8 cellular contexts compared by ENCODE assay signal in the genomic region with DNA sequence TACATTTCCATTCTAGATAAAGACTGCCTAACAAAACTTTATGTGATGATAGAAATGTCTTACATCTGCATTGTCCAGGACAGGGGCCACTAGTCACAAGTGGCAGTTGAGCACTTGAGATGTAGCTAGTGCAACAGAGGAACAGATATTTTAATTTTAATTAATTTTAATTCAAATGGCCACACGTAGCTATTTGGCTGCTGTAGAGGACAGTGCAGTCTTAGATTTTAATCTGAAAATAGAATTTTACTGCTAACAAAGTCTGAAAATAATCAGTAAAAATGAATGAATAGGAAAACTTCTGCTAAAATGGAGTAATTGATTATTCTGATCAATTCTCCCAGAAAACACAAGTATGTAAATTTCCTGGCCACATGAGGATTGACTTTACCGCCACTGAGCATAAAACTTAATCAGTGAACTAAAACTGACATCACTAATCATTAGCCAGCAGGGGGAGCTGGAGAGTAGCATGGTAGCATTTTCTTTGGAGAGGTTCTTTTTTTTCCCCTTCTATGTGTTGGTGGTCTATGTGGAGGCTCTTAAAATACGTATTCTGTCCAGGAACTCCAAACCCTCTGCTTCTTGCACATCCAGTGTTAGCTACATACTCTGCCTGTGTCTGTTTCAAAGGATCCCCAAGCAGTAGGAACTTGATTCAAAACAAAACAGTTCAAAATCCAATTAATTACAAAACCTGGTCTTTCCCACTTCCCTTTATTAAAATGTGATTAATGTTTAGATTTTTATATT. TPM values are rescaled to one million over a fixed set of nuclear protein-coding genes. Genes with fewer than 3 reads are reported as not detected.
A peak's percentile ranks its signal among the peaks of the same experiment; 100 is the strongest.
DNase-seq lines count a peak whose midpoint lies in the region; ATAC-seq, FAIRE-seq and TF ChIP-seq lines count a peak whose summit lies in the region.

No MANE protein-coding gene starts in this region.

- H3K79me2 ChIP-seq in HepG2 (ENCODE audit: insufficient read depth, low read length): no peaks in the 10 kb centered on the region

- TF ChIP-seq POLR2A in HepG2 (IDR thresholded peaks at IDR 0.05; ENCODE audit: insufficient read depth in 1 of 2, low read depth in 2 of 2, low read length in 2 of 2): no peak

- TF ChIP-seq EP300 in HepG2 (IDR thresholded peaks at IDR 0.05; ENCODE audit: low read depth in 2 of 2, low read length in 2 of 2) (no peak), HepG2 (CRISPR knock-in tag; IDR thresholded peaks at IDR 0.05; ENCODE audit: borderline replicate concordance) (no peak)

- H3K4me1 ChIP-seq in cardiac muscle cell (ENCODE audit: low read depth) (no peaks in the 10 kb centered on the region), HepG2 (ENCODE audit: insufficient read depth, low read length) (no peaks in the 10 kb centered on the region)

- H3K9me3 ChIP-seq in cardiac muscle cell (ENCODE audit: low read depth): no peaks in the 10 kb centered on the region
- no peaks in the 10 kb centered on the region for H3K9me3 ChIP-seq in HepG2 (ENCODE audit: low read length)

- 19% methylated on average over 3 of the region's 3 CpGs for WGBS in HepG2 (ENCODE audit: low lambda C conversion rate)

- no peak overlapping the region for H2AFZ ChIP-seq in HepG2 (ENCODE audit: low read length)

- no peaks in the 10 kb centered on the region for H3K36me3 ChIP-seq in cardiac muscle cell
- H3K36me3 ChIP-seq in HepG2 (replicated peaks in 1 of 2; ENCODE audit: control insufficient read depth in 1 of 2, insufficient read depth in 2 of 2, low read length in 2 of 2): no peaks in the 10 kb centered on the region

- H3K27me3 ChIP-seq in cardiac muscle cell (no peaks in the 10 kb centered on the region), HepG2 (ENCODE audit: control insufficient read depth in 1 of 2, insufficient read depth in 2 of 2, low read length in 2 of 2) (no peaks in the 10 kb centered on the region)

- H4K20me1 ChIP-seq in HepG2 (ENCODE audit: insufficient read depth, low read length): no peaks in the 10 kb centered on the region

- in situ Hi-C loops in HepG2 (cut with HindIII; ENCODE audit: extremely low pct_ligation_motif_present, low pct_unique_long_range_greater_than_20kb): loop anchor here (5.0 to 10.0 kb wide), 2 partner anchors 131 to 299 kb away; no protein-coding TSS in a partner anchor

- TF ChIP-seq RAD21 in HepG2 (CRISPR knock-in tag; IDR thresholded peaks at IDR 0.05): no peak

- POLR2A ChIA-PET in HepG2 (lab: Yijun Ruan, JAX): no interaction called here

- H3K27ac ChIP-seq in cardiac muscle cell (no peak overlapping the region), HepG2 (ENCODE audit: extremely low read length, insufficient read depth, low read length) (no peak overlapping the region)

- no peak for ATAC-seq in Right ventricle myocardium inferior
- ATAC-seq in HG02759 (IDR thresholded peaks at IDR 0.05; ENCODE audit: unreplicated experiment): peak; percentile 77
- peak; percentile 55 for ATAC-seq in HepG2

- no TSS peak for BruUV-seq in HepG2 (replicated peaks; lab: Mats Ljungman, UMichigan)

- peak; percentile 74 to 85 for DNase-seq in cardiac muscle cell (ENCODE audit: low read depth in 1 of 2, low spot score in 1 of 2)
- no peak for DNase-seq in Right ventricle myocardium inferior (ENCODE audit: missing footprints)
- peak; percentile 60 for DNase-seq in NCI-H1417 treated with DMSO at 0.1 percent for 48 hours (lab: John Stamatoyannopoulos, UW)
- DNase-seq in T-helper 2 cell: peak in 4 of 5 experiments; percentile 2 to 44 (median 10)
- peak; percentile 54 for DNase-seq in cerebellar cortex (ENCODE audit: low spot score)
- DNase-seq in HepG2 (ENCODE audit: low spot score): peak; percentile 44
- DNase-seq in stimulated activated CD8-positive, alpha-beta memory T cell treated with anti-CD3 and anti-CD28 coated beads, Interleukin-4, amount 100 ng/mL, for 48 hours: peak; percentile 66

- CTCF ChIA-PET in HepG2 (lab: Yijun Ruan, JAX; ENCODE audit: low intra/inter-chr PET ratio, low total read pairs): interaction anchor here (1.6 to 2.2 kb wide), 3 partner anchors 135 to 302 kb away, joined by 12 to 19 read pairs (median 13); no protein-coding TSS in a partner anchor

- H3K4me3 ChIP-seq in cardiac muscle cell (no peak overlapping the region), HepG2 (replicated peaks in 1 of 3; ENCODE audit: insufficient read depth in 1 of 3, low read depth in 2 of 3, low read length in 3 of 3) (no peak overlapping the region)

- intact Hi-C loops in Right ventricle myocardium inferior (cut with DNase I) (loop anchor here (2.0 to 10.0 kb wide), 2 partner anchors 135 to 299 kb away; no protein-coding TSS in a partner anchor), HepG2 (cut with micrococcal nuclease; ENCODE audit: unreplicated experiment) (loop anchor here (1.0 kb wide), 3 partner anchors 51 to 275 kb away; no protein-coding TSS in a partner anchor)

- no peak for FAIRE-seq in HepG2 (lab: Jason Lieb, UNC)

- no peak overlapping the region for H3K4me2 ChIP-seq in HepG2 (ENCODE audit: low read depth, low read length)

- TF ChIP-seq CTCF in cardiac muscle cell (IDR thresholded peaks at IDR 0.05; ENCODE audit: low read depth, low read length): peak; percentile 86
- peak; percentile 73 for TF ChIP-seq CTCF in HepG2 (CRISPR knock-in tag; IDR thresholded peaks at IDR 0.05)

- H3K9ac ChIP-seq in HepG2 (ENCODE audit: insufficient read depth, low read depth, low read length): no peak overlapping the region

TF ChIP-seq in HepG2, 621 proteins besides CTCF, POLR2A, EP300 and RAD21 (continues in another document):
- TF ChIP-seq ZBTB20 (CRISPR knock-in tag; IDR thresholded peaks at IDR 0.05; ENCODE audit: borderline replicate concordance, low read depth): no peak
- TF ChIP-seq, protein P1, sequence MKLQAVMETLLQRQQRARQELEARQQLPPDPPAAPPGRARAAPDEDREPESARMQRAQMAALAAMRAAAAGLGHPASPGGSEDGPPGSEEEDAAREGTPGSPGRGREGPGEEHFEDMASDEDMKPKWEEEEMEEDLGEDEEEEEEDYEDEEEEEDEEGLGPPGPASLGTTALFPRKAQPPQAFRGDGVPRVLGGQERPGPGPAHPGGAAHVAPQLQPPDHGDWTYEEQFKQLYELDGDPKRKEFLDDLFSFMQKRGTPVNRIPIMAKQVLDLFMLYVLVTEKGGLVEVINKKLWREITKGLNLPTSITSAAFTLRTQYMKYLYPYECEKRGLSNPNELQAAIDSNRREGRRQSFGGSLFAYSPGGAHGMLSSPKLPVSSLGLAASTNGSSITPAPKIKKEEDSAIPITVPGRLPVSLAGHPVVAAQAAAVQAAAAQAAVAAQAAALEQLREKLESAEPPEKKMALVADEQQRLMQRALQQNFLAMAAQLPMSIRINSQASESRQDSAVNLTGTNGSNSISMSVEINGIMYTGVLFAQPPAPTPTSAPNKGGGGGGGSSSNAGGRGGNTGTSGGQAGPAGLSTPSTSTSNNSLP (IDR thresholded peaks at IDR 0.05; ENCODE audit: low read depth, low read length): 0 out of 2 replicates have a peak, but pooled peaks have one; percentile 21
- peak; percentile 70 for TF ChIP-seq SMC3 (IDR thresholded peaks at IDR 0.05; ENCODE audit: low read length)
- peak; percentile 61 for TF ChIP-seq STAG1 (CRISPR knock-in tag; IDR thresholded peaks at IDR 0.05)
- no peak for TF ChIP-seq ZNF556 (CRISPR knock-in tag; IDR thresholded peaks at IDR 0.05; ENCODE audit: borderline replicate concordance)
- TF ChIP-seq KDM3A (CRISPR knock-in tag; IDR thresholded peaks at IDR 0.05; ENCODE audit: low read depth): no peak
- TF ChIP-seq, protein P2, sequence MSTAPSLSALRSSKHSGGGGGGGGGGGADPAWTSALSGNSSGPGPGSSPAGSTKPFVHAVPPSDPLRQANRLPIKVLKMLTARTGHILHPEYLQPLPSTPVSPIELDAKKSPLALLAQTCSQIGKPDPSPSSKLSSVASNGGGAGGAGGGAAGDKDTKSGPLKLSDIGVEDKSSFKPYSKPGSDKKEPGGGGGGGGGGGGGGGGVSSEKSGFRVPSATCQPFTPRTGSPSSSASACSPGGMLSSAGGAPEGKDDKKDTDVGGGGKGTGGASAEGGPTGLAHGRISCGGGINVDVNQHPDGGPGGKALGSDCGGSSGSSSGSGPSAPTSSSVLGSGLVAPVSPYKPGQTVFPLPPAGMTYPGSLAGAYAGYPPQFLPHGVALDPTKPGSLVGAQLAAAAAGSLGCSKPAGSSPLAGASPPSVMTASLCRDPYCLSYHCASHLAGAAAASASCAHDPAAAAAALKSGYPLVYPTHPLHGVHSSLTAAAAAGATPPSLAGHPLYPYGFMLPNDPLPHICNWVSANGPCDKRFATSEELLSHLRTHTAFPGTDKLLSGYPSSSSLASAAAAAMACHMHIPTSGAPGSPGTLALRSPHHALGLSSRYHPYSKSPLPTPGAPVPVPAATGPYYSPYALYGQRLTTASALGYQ (CRISPR knock-in tag; IDR thresholded peaks at IDR 0.05): no peak
- no peak for TF ChIP-seq KDM6A (CRISPR knock-in tag; IDR thresholded peaks at IDR 0.05; ENCODE audit: low read depth)

RNA-seq across cellular contexts. Expression of a gene that starts 52.1 kb away (rescaled TPM):
- total RNA-seq in cardiac muscle cell (3.7 and 6.7 TPM in 2 replicates), Right ventricle myocardium inferior (61.4 TPM), HepG2 (2016; rRNA removed; fragmentation: Illumina TruSeq; extraction: Trizol) (0.70 and 0.95 TPM in 2 replicates)
- polyA plus RNA-seq in cardiac muscle cell (7.0 and 9.3 TPM in 2 replicates), HepG2 (2011; rRNA removed) (0.24 and 0.48 TPM in 2 replicates)
- 0.53 TPM in 1 of 2 replicates, not detected in the other for total RNA-seq in HepG2 (2016; cell fraction: cytosol; rRNA removed; fragmentation: Illumina TruSeq; extraction: Trizol; ENCODE audit: low read depth)
- total RNA-seq in HepG2 (2016; cell fraction: insoluble cytoplasmic fraction; rRNA removed; fragmentation: Illumina TruSeq; extraction: Trizol): 1.00 and 1.3 TPM in 2 replicates
- total RNA-seq in HepG2 (2016; cell fraction: membrane; rRNA removed; fragmentation: Illumina TruSeq; extraction: Trizol): 0.46 and 0.52 TPM in 2 replicates
- 0.50 and 0.63 TPM in 2 replicates for total RNA-seq in HepG2 (2016; cell fraction: nucleus; rRNA removed; fragmentation: Illumina TruSeq; extraction: Trizol)
- polyA plus RNA-seq in HepG2 (2011; cell fraction: cytosol; rRNA removed): 0.08 and 0.33 TPM in 2 replicates
- 0.13 and 0.19 TPM in 2 replicates for polyA plus RNA-seq in HepG2 (2011; cell fraction: nucleus; rRNA removed)
- 0.21 and 0.31 TPM in 2 replicates for polyA plus RNA-seq in HepG2 (2012)
- 0.17 and 0.32 TPM in 2 replicates for polyA plus RNA-seq in HepG2 (2016; cell fraction: cytosol; fragmentation: Illumina TruSeq; extraction: Trizol; ENCODE audit: low read depth)
- polyA plus RNA-seq in HepG2 (2016; cell fraction: insoluble cytoplasmic fraction; fragmentation: Illumina TruSeq; extraction: Trizol; ENCODE audit: low read depth): 0.62 and 0.80 TPM in 2 replicates
- polyA plus RNA-seq in HepG2 (2016; cell fraction: membrane; fragmentation: Illumina TruSeq; extraction: Trizol; ENCODE audit: low read depth): 0.27 and 0.29 TPM in 2 replicates
- polyA plus RNA-seq in HepG2 (2016; cell fraction: nucleus; fragmentation: Illumina TruSeq; extraction: Trizol; ENCODE audit: insufficient read depth, low read depth): 1.3 and 1.8 TPM in 2 replicates
- 0.40 and 9.8 TPM in 2 replicates for polyA minus RNA-seq in HepG2 (2011; rRNA and poly(A)+ RNA removed; ENCODE audit: low replicate concordance)
- not detected in 2 replicates for polyA minus RNA-seq in HepG2 (2011; cell fraction: cytosol; rRNA and poly(A)+ RNA removed)
- polyA minus RNA-seq in HepG2 (2011; cell fraction: nucleus; rRNA and poly(A)+ RNA removed): not detected in 2 replicates
